8 cellular contexts compared by ENCODE assay signal in the genomic region with DNA sequence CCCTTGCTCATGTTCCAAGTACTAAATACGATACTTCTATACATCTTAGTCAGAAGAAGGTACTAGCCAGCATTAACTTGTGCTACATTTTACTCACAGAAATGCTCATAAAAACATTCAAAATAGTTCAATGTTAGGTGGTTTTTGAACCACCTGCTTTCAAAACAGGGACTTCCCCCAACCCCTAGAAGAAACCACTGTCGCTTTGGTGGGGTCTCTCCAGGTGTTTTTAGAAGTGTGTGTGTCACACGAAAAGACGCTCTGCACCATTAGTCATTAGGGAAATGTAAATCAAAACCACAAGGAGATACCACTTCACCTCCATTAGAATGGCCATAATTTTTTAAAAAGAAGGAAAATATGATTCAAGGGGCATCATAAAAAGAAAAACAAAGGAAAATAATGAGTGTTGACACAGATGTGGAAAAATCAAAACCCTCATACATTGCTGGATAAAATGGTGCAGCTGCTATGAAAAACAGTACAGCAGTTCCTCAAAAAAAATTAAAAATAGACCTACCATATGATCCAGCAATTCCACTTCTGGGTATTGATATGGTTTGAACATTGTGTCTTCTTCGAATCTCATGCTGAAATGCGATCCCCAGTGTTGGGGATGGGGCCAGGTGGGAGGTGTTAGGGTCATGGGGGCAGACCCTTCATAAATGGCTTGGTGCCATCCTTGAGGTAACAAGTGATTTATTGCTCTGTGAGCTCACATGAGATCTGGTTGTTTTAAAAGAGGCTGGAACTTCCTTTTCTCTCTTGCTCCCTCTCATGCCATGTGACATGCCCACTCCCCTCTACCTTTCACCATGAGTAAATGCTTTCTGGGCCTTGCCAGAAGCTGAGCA.
A peak's percentile ranks its signal among the peaks of the same experiment; 100 is the strongest.
DNase-seq lines count a peak whose midpoint lies in the region; ATAC-seq and TF ChIP-seq lines count a peak whose summit lies in the region.

No MANE protein-coding gene starts in this region.

- no peak overlapping the region for H2AFZ ChIP-seq in MM.1S (ENCODE audit: low read length)
- no peak overlapping the region for H2AFZ ChIP-seq in osteoblast (ENCODE audit: low read length)

- no peaks in the 10 kb centered on the region for H3K9me2 ChIP-seq in MM.1S (replicated peaks; ENCODE audit: insufficient read depth, low read length)

- H3F3A ChIP-seq in MM.1S (ENCODE audit: insufficient read depth, low read length): no peaks in the 10 kb centered on the region

- POLR2A ChIA-PET in activated CD8-positive, alpha-beta T cell treated with anti-CD3 and anti-CD28 coated beads for 36 hours (lab: Charles Lee): interaction anchor here (0.6 to 1.9 kb wide), 8 partner anchors 11 to 158 kb away, joined by 3 to 8 read pairs (median 4); no protein-coding TSS in a partner anchor

- H3K4me2 ChIP-seq in MM.1S (ENCODE audit: low read depth, low read length) (peak overlapping the region; percentile 22; the same call in 1 of the 2 replicates), osteoblast (ENCODE audit: insufficient read depth, low read length) (peak overlapping the region; percentile 6)

- H3K36me3 ChIP-seq in MM.1S (replicated peaks; ENCODE audit: insufficient read depth, low read length) (no peaks in the 10 kb centered on the region), osteoblast (ENCODE audit: insufficient read depth, low read length) (no peaks in the 10 kb centered on the region)

- H3K9me3 ChIP-seq in MM.1S (replicated peaks; ENCODE audit: insufficient read depth, low read length): no peaks in the 10 kb centered on the region
- H3K9me3 ChIP-seq in osteoblast (ENCODE audit: low read depth, low read length): no peaks in the 10 kb centered on the region

- no peaks in the 10 kb centered on the region for H3K79me2 ChIP-seq in MM.1S (ENCODE audit: low read length)
- H3K79me2 ChIP-seq in osteoblast (ENCODE audit: insufficient read depth, low read length): peaks cover 5% of the 10 kb centered on the region

- CTCF ChIA-PET in activated CD8-positive, alpha-beta T cell treated with anti-CD3 and anti-CD28 coated beads for 36 hours (lab: Charles Lee): interaction anchor here (0.8 to 2.0 kb wide), 8 partner anchors 10 to 157 kb away, joined by 3 to 6 read pairs (median 3); no protein-coding TSS in a partner anchor

- H3K9me3 Mint-ChIP-seq in activated CD8-positive, alpha-beta T cell treated with anti-CD3 and anti-CD28 coated beads for 36 hours: no peaks in the 10 kb centered on the region

- TF ChIP-seq CTCF in MM.1S (IDR thresholded peaks at IDR 0.05; ENCODE audit: low read length) (no peak), osteoblast (IDR thresholded peaks at IDR 0.05; ENCODE audit: extremely low read depth, low read depth, low read length) (no peak)
- no peak for TF ChIP-seq CTCF in activated CD8-positive, alpha-beta T cell treated with anti-CD3 and anti-CD28 coated beads for 36 hours (IDR thresholded peaks at IDR 0.05)

- H3K36me3 Mint-ChIP-seq in activated CD8-positive, alpha-beta T cell treated with anti-CD3 and anti-CD28 coated beads for 36 hours (ENCODE audit: low read depth): no peaks in the 10 kb centered on the region

- ATAC-seq in GM21717 (IDR thresholded peaks at IDR 0.05; ENCODE audit: unreplicated experiment): peak; percentile 62
- peak; percentile 78 for ATAC-seq in activated CD8-positive, alpha-beta T cell treated with anti-CD3 and anti-CD28 coated beads for 36 hours

- peaks cover 65% of the 10 kb centered on the region for H3K4me1 Mint-ChIP-seq in activated CD8-positive, alpha-beta T cell treated with anti-CD3 and anti-CD28 coated beads for 36 hours (ENCODE audit: low read depth)

- H4K20me1 ChIP-seq in MM.1S (ENCODE audit: insufficient read depth, low read length): no peaks in the 10 kb centered on the region
- peaks cover 4% of the 10 kb centered on the region for H4K20me1 ChIP-seq in osteoblast (ENCODE audit: insufficient read depth, low read length)

- H3K27ac ChIP-seq in MM.1S (ENCODE audit: low read length): no peak overlapping the region
- peak overlapping the region; percentile 8 for H3K27ac ChIP-seq in osteoblast (ENCODE audit: low read depth, low read length)

- peak; percentile 33 for DNase-seq in GF-D8 (lab: John Stamatoyannopoulos, UW)
- DNase-seq in MM.1S: peak; percentile 63
- DNase-seq in activated CD8-positive, alpha-beta T cell treated with anti-CD3 and anti-CD28 coated beads for 36 hours: peak; percentile 87
- no peak for DNase-seq in osteoblast (ENCODE audit: insufficient read length, low spot score, missing footprints)
- DNase-seq in HPDE6-E6E7 (ENCODE audit: extremely low spot score): no peak
- no peak for DNase-seq in Ammon's horn (ENCODE audit: low spot score)
- no peak for DNase-seq in KG1 (lab: John Stamatoyannopoulos, UW)

- H3K4me3 ChIP-seq in MM.1S (ENCODE audit: low read length): no peak overlapping the region
- no peak overlapping the region for H3K4me3 ChIP-seq in osteoblast (ENCODE audit: insufficient read depth, low read length)

- H3K4me3 Mint-ChIP-seq in activated CD8-positive, alpha-beta T cell treated with anti-CD3 and anti-CD28 coated beads for 36 hours: peak overlapping the region; percentile 53

- intact Hi-C loops in activated CD8-positive, alpha-beta T cell treated with anti-CD3 and anti-CD28 coated beads for 36 hours (cut with micrococcal nuclease): loop anchor here (2.0 kb wide), 1 partner anchor 17 kb away; no protein-coding TSS in a partner anchor

- H3K27ac Mint-ChIP-seq in activated CD8-positive, alpha-beta T cell treated with anti-CD3 and anti-CD28 coated beads for 36 hours: peak overlapping the region; percentile 94

- no peak overlapping the region for H3K9ac ChIP-seq in MM.1S (ENCODE audit: low read length)

- H3K4me1 ChIP-seq in MM.1S (ENCODE audit: low read length) (peaks cover 16% of the 10 kb centered on the region), osteoblast (ENCODE audit: insufficient read depth, low read length) (peaks cover 19% of the 10 kb centered on the region)

- peaks cover 8% of the 10 kb centered on the region for H3K27me3 Mint-ChIP-seq in activated CD8-positive, alpha-beta T cell treated with anti-CD3 and anti-CD28 coated beads for 36 hours

- H3K27me3 ChIP-seq in MM.1S (replicated peaks; ENCODE audit: insufficient read depth, low read length) (peaks cover 15% of the 10 kb centered on the region), osteoblast (ENCODE audit: insufficient read depth, low read length) (no peaks in the 10 kb centered on the region)

Comparison
In these comparisons a context has a peak if more than half of its experiments do, and no peak if none do; other contexts are left out.
1. DNase-seq: peak in GF-D8 (single experiment), MM.1S (single experiment) and activated CD8-positive, alpha-beta T cell treated with anti-CD3 and anti-CD28 coated beads for 36 hours (single experiment); none in osteoblast (single experiment), HPDE6-E6E7 (single experiment), Ammon's horn (single experiment) and KG1 (single experiment).